7 cellular contexts compared by ENCODE assay signal in the genomic region with DNA sequence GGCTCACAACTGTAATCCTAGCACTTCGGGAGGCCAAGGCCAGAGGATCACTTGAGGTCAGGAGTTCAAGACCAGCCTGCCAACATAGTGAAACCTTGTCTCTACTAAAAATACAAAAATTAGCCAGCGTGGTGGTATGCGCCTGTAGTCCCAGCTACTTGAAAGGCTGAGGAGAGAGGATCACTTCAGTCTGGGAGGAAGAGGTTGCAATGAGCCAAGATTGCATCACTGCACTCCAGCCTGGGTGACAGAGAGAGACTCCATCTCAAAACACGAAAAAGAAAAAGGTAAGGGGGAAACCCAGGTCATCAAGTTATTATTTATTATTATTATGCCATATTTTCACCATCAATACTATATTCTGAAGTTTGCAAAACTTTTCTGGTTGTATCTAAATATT. TPM values are rescaled to one million over a fixed set of nuclear protein-coding genes. Genes with fewer than 3 reads are reported as not detected.
A peak's percentile ranks its signal among the peaks of the same experiment; 100 is the strongest.
DNase-seq lines count a peak whose midpoint lies in the region; ATAC-seq and TF ChIP-seq lines count a peak whose summit lies in the region.
"Not testable (repeated sequence)": the region's sequence is repeated elsewhere in the genome, so short reads cannot be mapped to it uniquely, and the experiment has no call there.

No MANE protein-coding gene starts in this region.

- H3K4me3 Mint-ChIP-seq in activated CD4-positive, alpha-beta T cell treated with anti-CD3 and anti-CD28 coated beads, Interleukin-2, amount 10 ng/mL, durations not matched to agents 24 days and 14 days; activated T-cell treated with anti-CD3 and anti-CD28 coated beads, Interleukin-2, amount 50 U/mL, for 24 hours; activated naive CD8-positive, alpha-beta T cell treated with anti-CD3 and anti-CD28 coated beads, Interleukin-2, amount 50 U/mL, for 24 hours; stimulated activated memory B cell treated with anti-CD40 and anti-IgM and Interleukin-4, amounts not matched to agents 10 μg/mL and 1 μg/mL and 100 μg/mL, for 72 hours: not testable (repeated sequence)

- not testable (repeated sequence) for H3K36me3 Mint-ChIP-seq in activated CD4-positive, alpha-beta T cell treated with anti-CD3 and anti-CD28 coated beads, Interleukin-2, amount 10 ng/mL, durations not matched to agents 24 days and 14 days (ENCODE audit: low read depth); activated T-cell treated with anti-CD3 and anti-CD28 coated beads, Interleukin-2, amount 50 U/mL, for 24 hours (ENCODE audit: low read depth); activated naive CD8-positive, alpha-beta T cell treated with anti-CD3 and anti-CD28 coated beads, Interleukin-2, amount 50 U/mL, for 24 hours (ENCODE audit: low read depth); stimulated activated memory B cell treated with anti-CD40 and anti-IgM and Interleukin-4, amounts not matched to agents 10 μg/mL and 1 μg/mL and 100 μg/mL, for 72 hours

- not testable (repeated sequence) for TF ChIP-seq CTCF in cardiac muscle cell (IDR thresholded peaks at IDR 0.05; ENCODE audit: low read depth, low read length)

- H3K27me3 Mint-ChIP-seq in activated CD4-positive, alpha-beta T cell treated with anti-CD3 and anti-CD28 coated beads, Interleukin-2, amount 10 ng/mL, durations not matched to agents 24 days and 14 days; activated T-cell treated with anti-CD3 and anti-CD28 coated beads, Interleukin-2, amount 50 U/mL, for 24 hours; activated naive CD8-positive, alpha-beta T cell treated with anti-CD3 and anti-CD28 coated beads, Interleukin-2, amount 50 U/mL, for 24 hours; stimulated activated memory B cell treated with anti-CD40 and anti-IgM and Interleukin-4, amounts not matched to agents 10 μg/mL and 1 μg/mL and 100 μg/mL, for 72 hours: not testable (repeated sequence)

- not testable (repeated sequence) for H3K9me3 ChIP-seq in cardiac muscle cell (ENCODE audit: low read depth)

- peaks cover 26% of the 10 kb centered on the region for H3K4me1 ChIP-seq in cardiac muscle cell (ENCODE audit: low read depth)

- H3K36me3 ChIP-seq in cardiac muscle cell, result not testable (repeated sequence)

- H3K4me1 Mint-ChIP-seq in activated CD4-positive, alpha-beta T cell treated with anti-CD3 and anti-CD28 coated beads, Interleukin-2, amount 10 ng/mL, durations not matched to agents 24 days and 14 days, result peaks cover 12% of the 10 kb centered on the region
- H3K4me1 Mint-ChIP-seq in activated T-cell treated with anti-CD3 and anti-CD28 coated beads, Interleukin-2, amount 50 U/mL, for 24 hours (ENCODE audit: low read depth), result peaks cover 24% of the 10 kb centered on the region
- peaks cover 13% of the 10 kb centered on the region for H3K4me1 Mint-ChIP-seq in activated naive CD8-positive, alpha-beta T cell treated with anti-CD3 and anti-CD28 coated beads, Interleukin-2, amount 50 U/mL, for 24 hours
- H3K4me1 Mint-ChIP-seq in stimulated activated memory B cell treated with anti-CD40 and anti-IgM and Interleukin-4, amounts not matched to agents 10 μg/mL and 1 μg/mL and 100 μg/mL, for 72 hours, result peaks cover 13% of the 10 kb centered on the region

- not testable (repeated sequence) for DNase-seq in activated CD4-positive, alpha-beta T cell treated with anti-CD3 and anti-CD28 coated beads, Interleukin-2, amount 10 ng/mL, durations not matched to agents 24 days and 14 days; activated T-cell treated with anti-CD3 and anti-CD28 coated beads, Interleukin-2, amount 50 U/mL, for 24 hours; activated naive CD8-positive, alpha-beta T cell treated with anti-CD3 and anti-CD28 coated beads, Interleukin-2, amount 50 U/mL, for 24 hours; cardiac muscle cell (ENCODE audit: low read depth in 1 of 2, low spot score in 1 of 2)

- H3K9me3 Mint-ChIP-seq in activated CD4-positive, alpha-beta T cell treated with anti-CD3 and anti-CD28 coated beads, Interleukin-2, amount 10 ng/mL, durations not matched to agents 24 days and 14 days, result peaks cover 12% of the 10 kb centered on the region
- not testable (repeated sequence) for H3K9me3 Mint-ChIP-seq in activated T-cell treated with anti-CD3 and anti-CD28 coated beads, Interleukin-2, amount 50 U/mL, for 24 hours; activated naive CD8-positive, alpha-beta T cell treated with anti-CD3 and anti-CD28 coated beads, Interleukin-2, amount 50 U/mL, for 24 hours; stimulated activated memory B cell treated with anti-CD40 and anti-IgM and Interleukin-4, amounts not matched to agents 10 μg/mL and 1 μg/mL and 100 μg/mL, for 72 hours

- intact Hi-C loops in activated CD4-positive, alpha-beta T cell treated with anti-CD3 and anti-CD28 coated beads, Interleukin-2, amount 10 ng/mL, durations not matched to agents 24 days and 14 days (cut with micrococcal nuclease), result not testable (repeated sequence)

- H3K27ac Mint-ChIP-seq in activated CD4-positive, alpha-beta T cell treated with anti-CD3 and anti-CD28 coated beads, Interleukin-2, amount 10 ng/mL, durations not matched to agents 24 days and 14 days, result peak overlapping the region; percentile 6
- peak overlapping the region; percentile 61 for H3K27ac Mint-ChIP-seq in activated T-cell treated with anti-CD3 and anti-CD28 coated beads, Interleukin-2, amount 50 U/mL, for 24 hours
- H3K27ac Mint-ChIP-seq in activated naive CD8-positive, alpha-beta T cell treated with anti-CD3 and anti-CD28 coated beads, Interleukin-2, amount 50 U/mL, for 24 hours, result peak overlapping the region; percentile 71
- H3K27ac Mint-ChIP-seq in stimulated activated memory B cell treated with anti-CD40 and anti-IgM and Interleukin-4, amounts not matched to agents 10 μg/mL and 1 μg/mL and 100 μg/mL, for 72 hours, result peak overlapping the region; percentile 39

- H3K4me3 ChIP-seq in cardiac muscle cell, result not testable (repeated sequence)

- H3K27me3 ChIP-seq in cardiac muscle cell, result not testable (repeated sequence)

- peak overlapping the region; percentile 87 for H3K27ac ChIP-seq in cardiac muscle cell

- ATAC-seq in GM18868 (IDR thresholded peaks at IDR 0.05; ENCODE audit: unreplicated experiment) (peak; percentile 54), HG03378 (IDR thresholded peaks at IDR 0.05; ENCODE audit: unreplicated experiment) (peak; percentile 57)
- peak; percentile 40 for ATAC-seq in activated naive CD8-positive, alpha-beta T cell treated with anti-CD3 and anti-CD28 coated beads, Interleukin-2, amount 50 U/mL, for 24 hours
- ATAC-seq in stimulated activated memory B cell treated with anti-CD40 and anti-IgM and Interleukin-4, amounts not matched to agents 10 μg/mL and 1 μg/mL and 100 μg/mL, for 72 hours, result not testable (repeated sequence)

RNA-seq across cellular contexts. Expression of a gene that starts 30.7 kb away (rescaled TPM):
- 49.5 and 51.2 TPM in 2 replicates for total RNA-seq in activated CD4-positive, alpha-beta T cell treated with anti-CD3 and anti-CD28 coated beads, Interleukin-2, amount 10 ng/mL, durations not matched to agents 24 days and 14 days
- 58.6 and 62.2 TPM in 2 replicates for total RNA-seq in cardiac muscle cell
- 58.1 and 59.1 TPM in 2 replicates for polyA plus RNA-seq in cardiac muscle cell

Comparison
In these comparisons a context has a peak if more than half of its experiments do, and no peak if none do; other contexts are left out.
1. H3K27ac Mint-ChIP-seq: peak in every context shown above with its lines; median percentile 71 in activated naive CD8-positive, alpha-beta T cell treated with anti-CD3 and anti-CD28 coated beads, Interleukin-2, amount 50 U/mL, for 24 hours; 61 in activated T-cell treated with anti-CD3 and anti-CD28 coated beads, Interleukin-2, amount 50 U/mL, for 24 hours; 39 in stimulated activated memory B cell treated with anti-CD40 and anti-IgM and Interleukin-4, amounts not matched to agents 10 μg/mL and 1 μg/mL and 100 μg/mL, for 72 hours; 6 in activated CD4-positive, alpha-beta T cell treated with anti-CD3 and anti-CD28 coated beads, Interleukin-2, amount 10 ng/mL, durations not matched to agents 24 days and 14 days.